ENCODE assay signal across 22 cellular contexts in genomic region chr4:85870298-85871083, GRCh38.
A peak's percentile ranks its signal among the peaks of the same experiment; 100 is the strongest.
DNase-seq lines count a peak whose midpoint lies in the region; ATAC-seq, FAIRE-seq and TF ChIP-seq lines count a peak whose summit lies in the region.
"Had no signal": no experiment of that assay in that cellular context is flagged by ENCODE, and none has a peak within 500 bp of the region (broad histone marks: within the 10 kb centered on the region; RNA-seq: fewer than 3 reads in every experiment).

No MANE protein-coding gene starts in this region.

- H3K4me1 Mint-ChIP-seq in type B pancreatic cell (ENCODE audit: unreplicated experiment) = peaks cover 14% of the 10 kb centered on the region
- H3K4me1 Mint-ChIP-seq: CD4-positive, CD25-positive, alpha-beta regulatory T cell had no signal

- no peaks in the 10 kb centered on the region for H3F3A ChIP-seq in PC-3 (ENCODE audit: low read length, unreplicated experiment)

- H3K9me3 ChIP-seq in PC-3 (ENCODE audit: low read length) (no peaks in the 10 kb centered on the region), pancreas (no peaks in the 10 kb centered on the region)
- H3K9me3 ChIP-seq: BE2C, MG63 had no signal

- H3K9me2 ChIP-seq in PC-3 (replicated peaks; ENCODE audit: low read length) = no peaks in the 10 kb centered on the region

- H3K36me3 Mint-ChIP-seq in type B pancreatic cell = no peaks in the 10 kb centered on the region
- H3K36me3 Mint-ChIP-seq: CD4-positive, CD25-positive, alpha-beta regulatory T cell had no signal

- H3K4me3 Mint-ChIP-seq in type B pancreatic cell = no peak overlapping the region
- H3K4me3 Mint-ChIP-seq: CD4-positive, CD25-positive, alpha-beta regulatory T cell had no signal

- no peaks in the 10 kb centered on the region for H3K9me3 Mint-ChIP-seq in type B pancreatic cell

- H3K79me2 ChIP-seq in PC-3 (ENCODE audit: low read length) = no peaks in the 10 kb centered on the region

- H3K4me2 ChIP-seq in PC-3 (ENCODE audit: low read length) = no peak overlapping the region

- H2AFZ ChIP-seq in PC-3 (ENCODE audit: low read length) = no peak overlapping the region

- TF ChIP-seq CTCF in PC-3 (conservative IDR thresholded peaks at IDR 0.05; ENCODE audit: low read depth, low read length) = no peak
- TF ChIP-seq CTCF in pancreas (IDR thresholded peaks at IDR 0.05) = no peak
- peak; percentile 52 for TF ChIP-seq CTCF in type B pancreatic cell (conservative IDR thresholded peaks at IDR 0.05)

- WGBS in pancreas, 2 donors = 67 to 71% methylated on average over 2 of the region's 2 CpGs

- H3K4me3 ChIP-seq in PC-3 (ENCODE audit: low read length) = no peak overlapping the region
- no peak overlapping the region for H3K4me3 ChIP-seq in pancreas
- H3K4me3 ChIP-seq: K562, MG63 had no signal

- H3K27ac ChIP-seq in PC-3 (ENCODE audit: low read length) = peak overlapping the region; percentile 56
- peak overlapping the region in 2 of 4 donors; percentile 35 to 45 for H3K27ac ChIP-seq in pancreas

- no peak overlapping the region for H3K9ac ChIP-seq in PC-3 (ENCODE audit: low read length)

- H3K4me1 ChIP-seq in PC-3 (ENCODE audit: insufficient read depth, low read length) (peaks cover 9% of the 10 kb centered on the region), pancreas (peaks cover 14 to 28% (median 25%) of the 10 kb centered on the region in 3 donors)

- H3K36me3 ChIP-seq in PC-3 (ENCODE audit: low read depth, low read length) (no peaks in the 10 kb centered on the region), pancreas (no peaks in the 10 kb centered on the region)
- H3K36me3 ChIP-seq: BE2C, MG63 had no signal

- H3K27me3 Mint-ChIP-seq in type B pancreatic cell = no peaks in the 10 kb centered on the region
- H3K27me3 Mint-ChIP-seq: CD4-positive, CD25-positive, alpha-beta regulatory T cell had no signal

- peak; percentile 94 for ATAC-seq in PC-3
- ATAC-seq in pancreas = peak; percentile 64 to 83 (median 83)
- ATAC-seq: HepG2, K562 had no signal

- H3K27me3 ChIP-seq in PC-3 (ENCODE audit: low read length) (no peaks in the 10 kb centered on the region), pancreas (no peaks in the 10 kb centered on the region)
- H3K27me3 ChIP-seq: BE2C, MG63 had no signal

- no TSS peak for BruUV-seq in PC-3 (replicated peaks; lab: Mats Ljungman, UMichigan)

- no peaks in the 10 kb centered on the region for H4K20me1 ChIP-seq in PC-3 (ENCODE audit: low read length)

- CTCF ChIA-PET in PC-3 (lab: Charles Lee) = no interaction called here

- no peak overlapping the region for H3K27ac Mint-ChIP-seq in type B pancreatic cell
- H3K27ac Mint-ChIP-seq: CD4-positive, CD25-positive, alpha-beta regulatory T cell had no signal

- FAIRE-seq in pancreas (lab: Jason Lieb, UNC) = no peak
- FAIRE-seq in RCC 7860 (lab: Jason Lieb, UNC) = no peak
- FAIRE-seq: H54, HepG2, K562 had no signal

- DNase-seq in PC-3 (peak; percentile 19), foreskin melanocyte (peak; percentile 25), pancreas (no peak), type B pancreatic cell (ENCODE audit: extremely low spot score, unreplicated experiment) (no peak), RCC 7860 (ENCODE audit: low spot score) (no peak), hippocampal formation (lab: John Stamatoyannopoulos, UW) (no peak)
- DNase-seq in activated CD4-positive, alpha-beta T cell treated with anti-CD3 and anti-CD28 coated beads for 48 hours = no peak
- DNase-seq: BE2C; CD4-positive, CD25-positive, alpha-beta regulatory T cell; COR-L47; DMS 273 treated with DMSO at 0.1 percent for 48 hours; DMS79 treated with DMSO at 0.1 percent for 48 hours; MG63; NCI-H1417; NCI-H187 treated with DMSO at 0.1 percent for 48 hours; NCI-H226; NCI-H510A treated with DMSO at 0.1 percent for 48 hours; NCI-H748 treated with DMSO at 0.1 percent for 48 hours; SIG-M5 had no signal

- intact Hi-C loops in PC-3 (cut with micrococcal nuclease) (no loop called here), pancreas (cut with DNase I) (no loop called here)

- POLR2A ChIA-PET in PC-3 (lab: Charles Lee; ENCODE audit: unreplicated experiment) = interaction anchor here (0.7 kb wide), 2 partner anchors 11 to 809 kb away, joined by 4 to 5 read pairs; no protein-coding TSS in a partner anchor

Comparison
In these comparisons a context has a peak if more than half of its experiments do, and no peak if none do; other contexts are left out.
1. DNase-seq: peak in PC-3 (single experiment) and foreskin melanocyte (single experiment); none in pancreas (0 of 6), type B pancreatic cell (single experiment), RCC 7860 (single experiment), hippocampal formation (0 of 2) and activated CD4-positive, alpha-beta T cell treated with anti-CD3 and anti-CD28 coated beads for 48 hours (single experiment).